15 cellular contexts compared by ENCODE assay signal in genomic region chr6:134379599-134379998, GRCh38.
DNase-seq lines count a peak whose midpoint lies in the region; ATAC-seq, FAIRE-seq and TF ChIP-seq lines count a peak whose summit lies in the region.
"Had no signal": no experiment of that assay in that cellular context is flagged by ENCODE, and none has a peak within 500 bp of the region (broad histone marks: within the 10 kb centered on the region; RNA-seq: fewer than 3 reads in every experiment).

No MANE protein-coding gene starts in this region.

- no peak overlapping the region for H3K4me3 ChIP-seq in heart left ventricle
- H3K4me3 ChIP-seq in keratinocyte (ENCODE audit: control insufficient read depth in 2 of 3, extremely low read depth in 1 of 3, insufficient read depth in 2 of 3, low read depth in 1 of 3, low read length in 3 of 3), result peak overlapping the region in 2 of 3 experiments; percentile 17 to 46
- H3K4me3 ChIP-seq in upper lobe of left lung, result no peak overlapping the region
- H3K4me3 ChIP-seq: spleen had no signal

- TF ChIP-seq POLR2A in heart left ventricle (IDR thresholded peaks at IDR 0.05), result no peak
- TF ChIP-seq POLR2A in upper lobe of left lung (IDR thresholded peaks at IDR 0.05), result no peak

- 63 to 74% (median 70%) methylated on average over 1 of the region's 1 CpG for WGBS in heart left ventricle, 4 donors
- WGBS in upper lobe of left lung, 2 donors, result 32 to 38% methylated on average over 1 of the region's 1 CpG

- no peak for TF ChIP-seq EP300 in upper lobe of left lung (IDR thresholded peaks at IDR 0.05)

- DNase-seq in heart left ventricle, result no peak
- no peak for DNase-seq in Right ventricle myocardium superior
- DNase-seq in activated CD4-positive, alpha-beta memory T cell treated with anti-CD3 and anti-CD28 coated beads, Interleukin-2, amount 10 ng/mL, durations not matched to agents 7 days and 5 days, result no peak
- DNase-seq in keratinocyte (ENCODE audit: low read depth, low spot score), result no peak
- DNase-seq in upper lobe of left lung, result no peak
- no peak for DNase-seq in NCI-H1436 (lab: John Stamatoyannopoulos, UW)
- no peak for DNase-seq in NOMO-1 treated with dmso at 0.1 percent for 144 hours (lab: John Stamatoyannopoulos, UW; ENCODE audit: unreplicated experiment)
- DNase-seq: AML-193, spleen had no signal

- no peak overlapping the region for H3K4me3 Mint-ChIP-seq in activated CD4-positive, alpha-beta memory T cell treated with anti-CD3 and anti-CD28 coated beads, Interleukin-2, amount 10 ng/mL, durations not matched to agents 7 days and 5 days
- H3K4me3 Mint-ChIP-seq: natural killer cell treated with Interleukin-12 subunit alpha and Interleukin-12 subunit beta and Interleukin-15 and Interleukin-18, amount 100 ng/mL, for 72 hours had no signal

- peaks cover 2% of the 10 kb centered on the region for H3K9me3 Mint-ChIP-seq in activated CD4-positive, alpha-beta memory T cell treated with anti-CD3 and anti-CD28 coated beads, Interleukin-2, amount 10 ng/mL, durations not matched to agents 7 days and 5 days
- H3K9me3 Mint-ChIP-seq: natural killer cell treated with Interleukin-12 subunit alpha and Interleukin-12 subunit beta and Interleukin-15 and Interleukin-18, amount 100 ng/mL, for 72 hours had no signal

- no peaks in the 10 kb centered on the region for H4K20me1 ChIP-seq in keratinocyte (ENCODE audit: control insufficient read depth, extremely low read depth, insufficient read depth, low read length)

- H3K27me3 Mint-ChIP-seq in activated CD4-positive, alpha-beta memory T cell treated with anti-CD3 and anti-CD28 coated beads, Interleukin-2, amount 10 ng/mL, durations not matched to agents 7 days and 5 days, result no peaks in the 10 kb centered on the region

- peaks cover 0 to 26% (median 0%) of the 10 kb centered on the region in 12 donors for H3K4me1 ChIP-seq in heart left ventricle
- H3K4me1 ChIP-seq in keratinocyte (ENCODE audit: control insufficient read depth, extremely low read depth, insufficient read depth, low read length), result peaks cover 25% of the 10 kb centered on the region
- H3K4me1 ChIP-seq in upper lobe of left lung, result peaks cover 7 to 13% (median 10%) of the 10 kb centered on the region in 4 donors

- TF ChIP-seq CTCF in heart left ventricle (IDR thresholded peaks at IDR 0.05), result no peak
- TF ChIP-seq CTCF in keratinocyte (optimal IDR thresholded peaks at IDR 0.05 in 1 of 3, IDR thresholded peaks at IDR 0.05 in 1 of 3, conservative IDR thresholded peaks at IDR 0.05 in 1 of 3; ENCODE audit: extremely low read depth in 1 of 3, insufficient read depth in 2 of 3, low read length in 3 of 3), result no peak
- no peak for TF ChIP-seq CTCF in upper lobe of left lung (IDR thresholded peaks at IDR 0.05)

- dilution Hi-C loops in keratinocyte (cut with MboI; ENCODE audit: extremely low pct_ligation_motif_present, low sequenced_read_pairs), result no loop called here

- FAIRE-seq in keratinocyte (lab: Jason Lieb, UNC), result no peak
- FAIRE-seq: G401.6, islet of Langerhans had no signal

- no peaks in the 10 kb centered on the region for H3K79me2 ChIP-seq in keratinocyte (ENCODE audit: control insufficient read depth, insufficient read depth, low read length)

- H3K36me3 ChIP-seq in heart left ventricle, result no peaks in the 10 kb centered on the region
- no peaks in the 10 kb centered on the region for H3K36me3 ChIP-seq in keratinocyte (ENCODE audit: control insufficient read depth in 2 of 2, extremely low read depth in 1 of 2, insufficient read depth in 2 of 2, low read length in 2 of 2)
- H3K36me3 ChIP-seq in upper lobe of left lung, result no peaks in the 10 kb centered on the region
- H3K36me3 ChIP-seq: spleen had no signal

- H3K36me3 Mint-ChIP-seq in activated CD4-positive, alpha-beta memory T cell treated with anti-CD3 and anti-CD28 coated beads, Interleukin-2, amount 10 ng/mL, durations not matched to agents 7 days and 5 days (ENCODE audit: low read depth), result peaks cover 4% of the 10 kb centered on the region
- H3K36me3 Mint-ChIP-seq: natural killer cell treated with Interleukin-12 subunit alpha and Interleukin-12 subunit beta and Interleukin-15 and Interleukin-18, amount 100 ng/mL, for 72 hours had no signal

- peak overlapping the region; percentile 59 for H3K9ac ChIP-seq in keratinocyte (ENCODE audit: control insufficient read depth, extremely low read depth, insufficient read depth, low read length)

- no peaks in the 10 kb centered on the region for H3K9me1 ChIP-seq in keratinocyte (ENCODE audit: control insufficient read depth, extremely low read depth, insufficient read depth, low read length)

- ATAC-seq in heart left ventricle, result no peak
- no peak for ATAC-seq in Right ventricle myocardium superior (ENCODE audit: poor library complexity)
- ATAC-seq in upper lobe of left lung (ENCODE audit: low FRiP score in 2 of 2), result no peak
- ATAC-seq in HG02970 (IDR thresholded peaks at IDR 0.05; ENCODE audit: low FRiP score, unreplicated experiment), result no peak
- ATAC-seq: Right ventricle myocardium inferior had no signal

- peaks cover 26% of the 10 kb centered on the region for H3K4me1 Mint-ChIP-seq in activated CD4-positive, alpha-beta memory T cell treated with anti-CD3 and anti-CD28 coated beads, Interleukin-2, amount 10 ng/mL, durations not matched to agents 7 days and 5 days

- H2AFZ ChIP-seq in keratinocyte (ENCODE audit: control insufficient read depth, low read length), result peak overlapping the region; percentile 61

- H3K4me2 ChIP-seq in keratinocyte (ENCODE audit: control insufficient read depth, extremely low read depth, insufficient read depth, low read depth, low read length), result peak overlapping the region; percentile 80

- H3K27ac ChIP-seq in heart left ventricle (peak overlapping the region in 8 of 12 donors; percentile 4 to 55 (median 36)), keratinocyte (ENCODE audit: control insufficient read depth, insufficient read depth, low read length) (peak overlapping the region; percentile 88), upper lobe of left lung (peak overlapping the region; percentile 17 to 56 (median 41))
- H3K27ac ChIP-seq: HL-60 had no signal

- CTCF ChIA-PET in activated CD4-positive, alpha-beta memory T cell treated with anti-CD3 and anti-CD28 coated beads, Interleukin-2, amount 10 ng/mL, durations not matched to agents 7 days and 5 days (lab: Charles Lee), result no interaction called here

- intact Hi-C loops in heart left ventricle (cut with DNase I), result loop anchor here in 1 of 10 donors (1.0 kb wide), 1 partner anchor 201 kb away; no protein-coding TSS in a partner anchor
- intact Hi-C loops in Right ventricle myocardium superior (cut with DNase I), result no loop called here

- POLR2A ChIA-PET in activated CD4-positive, alpha-beta memory T cell treated with anti-CD3 and anti-CD28 coated beads, Interleukin-2, amount 10 ng/mL, durations not matched to agents 7 days and 5 days (lab: Charles Lee), result no interaction called here

- no peaks in the 10 kb centered on the region for H3K27me3 ChIP-seq in heart left ventricle
- no peaks in the 10 kb centered on the region for H3K27me3 ChIP-seq in keratinocyte (ENCODE audit: control insufficient read depth, extremely low read depth, insufficient read depth, low read length)
- H3K27me3 ChIP-seq in upper lobe of left lung, result no peaks in the 10 kb centered on the region
- H3K27me3 ChIP-seq: spleen had no signal

- H3K9me3 ChIP-seq in heart left ventricle (no peaks in the 10 kb centered on the region), keratinocyte (ENCODE audit: control insufficient read depth, low read depth, low read length) (no peaks in the 10 kb centered on the region), upper lobe of left lung (no peaks in the 10 kb centered on the region)
- H3K9me3 ChIP-seq: spleen had no signal

- peak overlapping the region; percentile 56 for H3K27ac Mint-ChIP-seq in activated CD4-positive, alpha-beta memory T cell treated with anti-CD3 and anti-CD28 coated beads, Interleukin-2, amount 10 ng/mL, durations not matched to agents 7 days and 5 days

Comparison
In these comparisons a context has a peak if more than half of its experiments do, and no peak if none do; other contexts are left out.
1. H3K27ac ChIP-seq: peak in every context shown above with its lines; median percentile 88 in keratinocyte; 41 in upper lobe of left lung; 36 in heart left ventricle.
2. H3K4me3 ChIP-seq: peak in keratinocyte (2 of 3); none in heart left ventricle (0 of 12) and upper lobe of left lung (0 of 4).